Comparison of ENCODE assay signal across 25 cellular contexts in the genomic region with DNA sequence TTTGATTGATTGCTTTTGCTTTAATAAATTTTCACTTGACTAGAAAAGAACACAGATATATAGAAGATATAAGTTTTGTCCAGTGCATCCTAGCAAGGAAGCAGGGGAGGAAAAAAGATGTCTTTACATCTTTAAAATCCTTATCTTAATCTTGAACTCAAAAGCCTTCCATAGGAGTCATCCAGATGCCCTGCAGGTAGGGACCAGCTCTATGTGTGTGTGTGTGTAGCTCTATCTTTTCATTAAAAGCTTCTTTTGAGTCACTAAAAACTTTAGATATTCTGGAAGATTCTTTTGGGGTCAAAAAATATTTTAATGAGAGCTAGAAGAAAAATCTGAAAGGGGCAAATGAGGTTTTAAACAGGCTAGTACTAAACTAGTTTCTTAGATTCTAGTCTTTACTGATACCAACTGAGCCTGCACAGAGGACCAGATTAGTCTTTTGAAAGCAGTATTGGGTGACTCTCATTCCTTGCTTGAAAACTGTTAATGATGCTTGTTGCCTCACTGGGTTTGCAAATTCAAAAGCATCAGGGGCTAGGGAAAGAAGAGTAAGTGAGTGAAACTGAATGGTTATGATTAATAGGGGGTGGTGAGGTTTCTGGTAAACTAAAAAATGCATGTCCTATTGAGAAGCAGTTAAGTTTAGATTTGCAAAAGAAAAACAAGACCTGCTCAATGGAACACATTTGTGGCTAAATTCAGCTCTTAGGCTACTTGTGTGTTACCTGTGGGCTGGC. TPM values are rescaled to one million over a fixed set of nuclear protein-coding genes. Genes with fewer than 3 reads are reported as not detected.
DNase-seq lines count a peak whose midpoint lies in the region; ATAC-seq and TF ChIP-seq lines count a peak whose summit lies in the region.
"Had no signal": no experiment of that assay in that cellular context is flagged by ENCODE, and none has a peak within 500 bp of the region (broad histone marks: within the 10 kb centered on the region; RNA-seq: fewer than 3 reads in every experiment).

No MANE protein-coding gene starts in this region.

- H3K4me2 ChIP-seq in H9 (ENCODE audit: insufficient read depth, insufficient read length, low read length) = no peak overlapping the region

- H3K9ac ChIP-seq in H9 (ENCODE audit: extremely low read depth, insufficient read length, low read length) (no peak overlapping the region), iPS-20b (ENCODE audit: low read depth, low read length) (no peak overlapping the region), endodermal cell (ENCODE audit: extremely low read depth, low read length, poor library complexity, severe bottlenecking) (no peak overlapping the region)

- H2BK5ac ChIP-seq in H9 (ENCODE audit: insufficient read length, low read length) = no peak overlapping the region

- H3K27me3 Mint-ChIP-seq in H9 (ENCODE audit: low read depth) = no peaks in the 10 kb centered on the region
- H3K27me3 Mint-ChIP-seq in WTC11 (ENCODE audit: low read depth) = no peaks in the 10 kb centered on the region
- H3K27me3 Mint-ChIP-seq in endodermal cell (ENCODE audit: insufficient read depth) = no peaks in the 10 kb centered on the region

- in situ Hi-C loops in ACHN (cut with HindIII; ENCODE audit: low pct_ligation_motif_present, low pct_unique_long_range_greater_than_20kb, low sequenced_read_pairs) = no loop called here

- no peak for TF ChIP-seq CTCF in H9 (conservative IDR thresholded peaks at IDR 0.05)
- TF ChIP-seq CTCF in WTC11 (IDR thresholded peaks at IDR 0.05) = no peak
- no peak for TF ChIP-seq CTCF in endodermal cell (conservative IDR thresholded peaks at IDR 0.05)

- peaks cover 27 to 30% of the 10 kb centered on the region in 2 experiments for H3K4me1 Mint-ChIP-seq in H9
- peaks cover 36% of the 10 kb centered on the region for H3K4me1 Mint-ChIP-seq in WTC11
- peaks cover 18% of the 10 kb centered on the region for H3K4me1 Mint-ChIP-seq in endodermal cell
- H3K4me1 Mint-ChIP-seq: activated naive CD4-positive, alpha-beta T cell treated with anti-CD3 and anti-CD28 coated beads, Interleukin-2, amount 10 ng/mL, durations not matched to agents 7 days and 5 days; naive thymus-derived CD4-positive, alpha-beta T cell had no signal

- H3K27me3 ChIP-seq in ACC112 (ENCODE audit: insufficient read depth, low read length) = no peaks in the 10 kb centered on the region
- H3K27me3 ChIP-seq in H9 (ENCODE audit: insufficient read depth, low read length) = no peaks in the 10 kb centered on the region
- no peaks in the 10 kb centered on the region for H3K27me3 ChIP-seq in iPS-20b (ENCODE audit: insufficient read depth, low read length)
- H3K27me3 ChIP-seq in endodermal cell (ENCODE audit: control insufficient read depth, insufficient read depth, low read length, poor library complexity, severe bottlenecking) = no peaks in the 10 kb centered on the region
- H3K27me3 ChIP-seq: testis, vagina had no signal

- H3K36me3 Mint-ChIP-seq in H9 (ENCODE audit: insufficient read depth in 1 of 3, low read depth in 3 of 3) (no peaks in the 10 kb centered on the region), WTC11 (no peaks in the 10 kb centered on the region), endodermal cell (ENCODE audit: low read depth) (no peaks in the 10 kb centered on the region)
- H3K36me3 Mint-ChIP-seq: activated naive CD4-positive, alpha-beta T cell treated with anti-CD3 and anti-CD28 coated beads, Interleukin-2, amount 10 ng/mL, durations not matched to agents 7 days and 5 days; naive thymus-derived CD4-positive, alpha-beta T cell had no signal

- ATAC-seq in WTC11 = peak; percentile 50; the same call in 1 of the 2 replicates
- ATAC-seq in GM18861 (IDR thresholded peaks at IDR 0.05; ENCODE audit: unreplicated experiment) = no peak
- ATAC-seq: left cardiac atrium; naive thymus-derived CD4-positive, alpha-beta T cell had no signal

- no peak overlapping the region for H3K56ac ChIP-seq in H9 (ENCODE audit: insufficient read length, low read depth, low read length)

- H4K91ac ChIP-seq in H9 (ENCODE audit: insufficient read length, low read depth, low read length) = no peak overlapping the region

- H3K14ac ChIP-seq in H9 (ENCODE audit: insufficient read depth, low read length) = no peak overlapping the region

- no peaks in the 10 kb centered on the region for H4K20me1 ChIP-seq in H9 (ENCODE audit: control insufficient read depth, insufficient read depth, insufficient read length)

- no peak overlapping the region for H2BK120ac ChIP-seq in H9 (ENCODE audit: low read depth, low read length, poor library complexity, severe bottlenecking)

- no peaks in the 10 kb centered on the region for H3K9me3 Mint-ChIP-seq in H9
- H3K9me3 Mint-ChIP-seq in WTC11 = no peaks in the 10 kb centered on the region
- H3K9me3 Mint-ChIP-seq in endodermal cell = no peaks in the 10 kb centered on the region
- H3K9me3 Mint-ChIP-seq: activated naive CD4-positive, alpha-beta T cell treated with anti-CD3 and anti-CD28 coated beads, Interleukin-2, amount 10 ng/mL, durations not matched to agents 7 days and 5 days; activated T-helper 1 cell treated with anti-CD3 and anti-CD28 coated beads, Interleukin-12 subunit alpha, Interleukin-12 subunit beta, Interleukin-2, Interleukin-4 antibody, amounts not matched to agents 30 ng/mL and 10 ng/mL and 1 ng/mL, durations not matched to agents 14 hours and 24 hours and 36 hours; naive thymus-derived CD4-positive, alpha-beta T cell had no signal

- H2BK15ac ChIP-seq in H9 (ENCODE audit: low read depth, low read length) = no peak overlapping the region

- no peaks in the 10 kb centered on the region for H3K23me2 ChIP-seq in H9 (ENCODE audit: insufficient read length, low read depth, low read length, poor library complexity, severe bottlenecking)

- no peak overlapping the region for H3T11ph ChIP-seq in H9 (ENCODE audit: low read length)

- peak overlapping the region; percentile 44 for H3K27ac ChIP-seq in ACC112 (ENCODE audit: low read depth, low read length)
- H3K27ac ChIP-seq in H9 (ENCODE audit: insufficient read length, low read depth, low read length) = no peak overlapping the region
- H3K27ac ChIP-seq in iPS-20b (ENCODE audit: low read length) = no peak overlapping the region
- no peak overlapping the region for H3K27ac ChIP-seq in endodermal cell (ENCODE audit: low read depth, low read length)
- H3K27ac ChIP-seq: testis, vagina, WERI-Rb-1 had no signal

- no peaks in the 10 kb centered on the region for H3K79me2 ChIP-seq in ACC112 (ENCODE audit: control insufficient read depth, insufficient read depth, low read length, unreplicated experiment)
- no peaks in the 10 kb centered on the region for H3K79me2 ChIP-seq in H9 (ENCODE audit: insufficient read depth, low read length)

- H3K9me3 ChIP-seq in H9 (ENCODE audit: control insufficient read depth, low read depth, low read length) (no peaks in the 10 kb centered on the region), iPS-20b (ENCODE audit: insufficient read depth, low read depth, low read length) (no peaks in the 10 kb centered on the region), endodermal cell (ENCODE audit: control insufficient read depth, low read length) (no peaks in the 10 kb centered on the region)
- H3K9me3 ChIP-seq: testis, vagina had no signal

- no peak overlapping the region for H4K8ac ChIP-seq in H9 (replicated peaks; ENCODE audit: insufficient read length, low read depth, low read length)

- no peak overlapping the region for H4K5ac ChIP-seq in H9 (ENCODE audit: insufficient read length, low read depth, low read length)

- peak overlapping the region; percentile 90 for H2BK20ac ChIP-seq in H9 (ENCODE audit: low read depth, low read length, poor library complexity, severe bottlenecking)

- no peak overlapping the region for H3K18ac ChIP-seq in H9 (ENCODE audit: insufficient read length, low read depth, low read length)

- H3K27ac Mint-ChIP-seq in H9 = peak overlapping the region in 1 of 3 experiments; percentile 25; a peak in 1 of 7 replicates
- no peak overlapping the region; the same call in 1 of the 2 replicates for H3K27ac Mint-ChIP-seq in WTC11
- no peak overlapping the region for H3K27ac Mint-ChIP-seq in endodermal cell
- H3K27ac Mint-ChIP-seq: activated naive CD4-positive, alpha-beta T cell treated with anti-CD3 and anti-CD28 coated beads, Interleukin-2, amount 10 ng/mL, durations not matched to agents 7 days and 5 days; activated T-helper 1 cell treated with anti-CD3 and anti-CD28 coated beads, Interleukin-12 subunit alpha, Interleukin-12 subunit beta, Interleukin-2, Interleukin-4 antibody, amounts not matched to agents 30 ng/mL and 10 ng/mL and 1 ng/mL, durations not matched to agents 14 hours and 24 hours and 36 hours; naive thymus-derived CD4-positive, alpha-beta T cell had no signal

- CTCF ChIA-PET in WTC11 (lab: Charles Lee) = no interaction called here

- H3K4me3 Mint-ChIP-seq in H9 (no peak overlapping the region), WTC11 (no peak overlapping the region), endodermal cell (no peak overlapping the region)
- H3K4me3 Mint-ChIP-seq: activated naive CD4-positive, alpha-beta T cell treated with anti-CD3 and anti-CD28 coated beads, Interleukin-2, amount 10 ng/mL, durations not matched to agents 7 days and 5 days; activated T-helper 1 cell treated with anti-CD3 and anti-CD28 coated beads, Interleukin-12 subunit alpha, Interleukin-12 subunit beta, Interleukin-2, Interleukin-4 antibody, amounts not matched to agents 30 ng/mL and 10 ng/mL and 1 ng/mL, durations not matched to agents 14 hours and 24 hours and 36 hours; naive thymus-derived CD4-positive, alpha-beta T cell had no signal

- POLR2A ChIA-PET in WTC11 (lab: Charles Lee) = interaction anchor here (0.6 kb wide), 1 partner anchor 89 kb away, joined by 8 read pairs; no protein-coding TSS in a partner anchor

- DNase-seq in H9 (no peak), WTC11 (ENCODE audit: low spot score) (no peak), DMS114 treated with DMSO at 0.1 percent for 48 hours (lab: John Stamatoyannopoulos, UW; ENCODE audit: unreplicated experiment) (no peak), ACHN (no peak), endodermal cell (no peak)
- DNase-seq: activated CD4-positive, alpha-beta T cell treated with anti-CD3 and anti-CD28 coated beads, Interleukin-2, amount 50 U/mL, for 1 hour; activated naive CD4-positive, alpha-beta T cell treated with anti-CD3 and anti-CD28 coated beads, Interleukin-2, amount 10 ng/mL, durations not matched to agents 7 days and 5 days; amygdala; central memory CD4-positive, alpha-beta T cell; DND-41; Karpas-422; left cardiac atrium; naive thymus-derived CD4-positive, alpha-beta T cell; NCI-H1694 treated with DMSO at 0.1 percent for 48 hours; NCI-H2171; NCI-H524 treated with DMSO at 0.1 percent for 48 hours; stimulated activated CD4-positive, alpha-beta T cell treated with anti-CD3 and anti-CD28 coated beads, Interleukin-4, amount 100 ng/mL, for 4 hours; stimulated activated naive CD4-positive, alpha-beta T cell; testis; WERI-Rb-1 had no signal

- H3K4me3 ChIP-seq in ACC112 (ENCODE audit: low read depth, low read length) = no peak overlapping the region
- H3K4me3 ChIP-seq in iPS-20b (ENCODE audit: low read length) = peak overlapping the region; percentile 24; the same call in 1 of the 2 replicates
- H3K4me3 ChIP-seq in endodermal cell (ENCODE audit: low read length) = no peak overlapping the region
- H3K4me3 ChIP-seq: testis, vagina had no signal

- no peak overlapping the region for H2AK5ac ChIP-seq in H9 (ENCODE audit: insufficient read length, low read length)

- H3K4ac ChIP-seq in H9 (ENCODE audit: low read depth, low read length) = no peak overlapping the region

- H2AFZ ChIP-seq in ACC112 (ENCODE audit: low read length, unreplicated experiment) (no peak overlapping the region), H9 (ENCODE audit: low read length) (no peak overlapping the region)

- no peaks in the 10 kb centered on the region for H3K79me1 ChIP-seq in H9 (ENCODE audit: insufficient read depth, low read depth, low read length, poor library complexity, severe bottlenecking)

- H3K36me3 ChIP-seq in ACC112 (ENCODE audit: insufficient read depth, low read length) (no peaks in the 10 kb centered on the region), iPS-20b (ENCODE audit: insufficient read depth, low read depth, low read length) (no peaks in the 10 kb centered on the region), endodermal cell (ENCODE audit: control insufficient read depth, insufficient read depth, low read length) (no peaks in the 10 kb centered on the region)
- H3K36me3 ChIP-seq: vagina, WERI-Rb-1 had no signal

- no peak overlapping the region for H3K23ac ChIP-seq in H9 (ENCODE audit: insufficient read length, low read depth, low read length)

- H2BK12ac ChIP-seq in H9 (ENCODE audit: insufficient read length, low read depth, low read length) = no peak overlapping the region

- peaks cover 27% of the 10 kb centered on the region for H3K4me1 ChIP-seq in ACC112 (ENCODE audit: control insufficient read depth, insufficient read depth, low read length, unreplicated experiment)
- peaks cover 5% of the 10 kb centered on the region; the same call in 1 of the 2 replicates for H3K4me1 ChIP-seq in H9 (ENCODE audit: insufficient read depth, low read length)
- H3K4me1 ChIP-seq in iPS-20b (ENCODE audit: insufficient read depth, low read length) = peaks cover 21% of the 10 kb centered on the region
- H3K4me1 ChIP-seq in endodermal cell (ENCODE audit: control insufficient read depth, insufficient read depth, low read length) = peaks cover 7% of the 10 kb centered on the region
- H3K4me1 ChIP-seq: testis, vagina had no signal

RNA-seq across cellular contexts. Expression of a gene that starts 40.6 kb away (rescaled TPM):
- total RNA-seq in H9 (2021) (54.0 and 58.1 TPM in 2 replicates), WTC11 (2021) (38.3 to 45.2 TPM (median 41.6 TPM) in 3 replicates), endodermal cell (10 to 100 TPM in 1 of 2 donors, 1 to 10 TPM in 1; 6.8 to 19.7 TPM)
- polyA plus RNA-seq in endodermal cell (2013, experiment 1 of 2) = 88.8 TPM
- 76.5 TPM for polyA plus RNA-seq in endodermal cell (2013, experiment 2 of 2)
